8 cellular contexts compared by ENCODE assay signal in genomic region chr5:154858972-154859950, GRCh38. TPM values are rescaled to one million over a fixed set of nuclear protein-coding genes. Genes with fewer than 3 reads are reported as not detected.
DNase-seq lines count a peak whose midpoint lies in the region; ATAC-seq, FAIRE-seq and TF ChIP-seq lines count a peak whose summit lies in the region.

No MANE protein-coding gene starts in this region.

- TF ChIP-seq CTCF in esophagus muscularis mucosa (IDR thresholded peaks at IDR 0.05) (no peak), pancreas (IDR thresholded peaks at IDR 0.05) (no peak)

- TF ChIP-seq EP300 in esophagus muscularis mucosa (IDR thresholded peaks at IDR 0.05), result no peak

- peaks cover 35 to 56% (median 52%) of the 10 kb centered on the region in 4 donors for H3K4me1 ChIP-seq in esophagus muscularis mucosa
- H3K4me1 ChIP-seq in pancreas, result peaks cover 6 to 23% (median 15%) of the 10 kb centered on the region in 3 donors

- in situ Hi-C loops in Caki2 (cut with HindIII; ENCODE audit: low pct_unique_long_range_greater_than_20kb, low sequenced_read_pairs), result no loop called here

- peaks cover 8 to 12% (median 11%) of the 10 kb centered on the region in 4 donors for H3K36me3 ChIP-seq in esophagus muscularis mucosa
- no peaks in the 10 kb centered on the region for H3K36me3 ChIP-seq in pancreas

- peak overlapping the region; percentile 95 to 97 (median 96) for H3K27ac ChIP-seq in esophagus muscularis mucosa (replicated peaks in 1 of 4)
- H3K27ac ChIP-seq in pancreas, result peak overlapping the region; percentile 96 to 99 (median 98)

- under 1% methylated on average over 26 of the region's 26 CpGs for WGBS in esophagus muscularis mucosa
- 1% methylated on average over 26 of the region's 26 CpGs for WGBS in pancreas, 2 donors

- intact Hi-C loops in esophagus muscularis mucosa (cut with DNase I) (loop anchor here (5.0 kb wide), 1 partner anchor 102 kb away; the partner anchor contains the start of gene LARP1), pancreas (cut with DNase I) (no loop called here)

- H3K4me3 ChIP-seq in esophagus muscularis mucosa (peak overlapping the region; percentile 71 to 87 (median 76)), pancreas (peak overlapping the region; percentile 41 to 73 (median 64))

- FAIRE-seq in pancreas (lab: Jason Lieb, UNC), result no peak

- DNase-seq in Caki2 (ENCODE audit: low read depth), result peak; percentile 52
- DNase-seq in UCSD-AML1 (lab: John Stamatoyannopoulos, UW; ENCODE audit: unreplicated experiment), result peak; percentile 18
- DNase-seq in esophagus muscularis mucosa (ENCODE audit: extremely low spot score), result no peak
- DNase-seq in pancreas, result no peak
- no peak for DNase-seq in NCI-H524 (lab: John Stamatoyannopoulos, UW)
- DNase-seq in middle frontal gyrus (ENCODE audit: extremely low spot score, low spot score), result no peak
- DNase-seq in Ammon's horn (ENCODE audit: low spot score), result no peak

- H3K27me3 ChIP-seq in esophagus muscularis mucosa (no peaks in the 10 kb centered on the region), pancreas (no peaks in the 10 kb centered on the region)

- TF ChIP-seq POLR2A in esophagus muscularis mucosa (IDR thresholded peaks at IDR 0.05; ENCODE audit: low read depth), result no peak

- H3K9me3 ChIP-seq in esophagus muscularis mucosa, result no peaks in the 10 kb centered on the region
- H3K9me3 ChIP-seq in pancreas, result no peaks in the 10 kb centered on the region

- ATAC-seq in HG03060 (IDR thresholded peaks at IDR 0.05; ENCODE audit: low read depth, unreplicated experiment) (peak; percentile 18), pancreas (no peak)

RNA-seq across cellular contexts. Expression of gene CNOT8, which starts 0.8 kb away (rescaled TPM):
- 66.5 and 88.5 TPM in 2 replicates for total RNA-seq in Caki2 (2014; rRNA removed; shearing (Covaris generic); ENCODE audit: low replicate concordance)
- total RNA-seq in esophagus muscularis mucosa, result 10 to 100 TPM; 41.1 to 72.6 (median 62.2) TPM
- total RNA-seq in pancreas, result 10 to 100 TPM; 11.8 to 27.4 (median 14.9) TPM
- polyA plus RNA-seq in pancreas, result 10 to 100 TPM; 15.0 to 23.0 TPM

RNA-seq across cellular contexts. Expression of gene FAXDC2, which starts 8.9 kb away (rescaled TPM):
- 0.26 and 4.2 TPM in 2 replicates for total RNA-seq in Caki2 (2014; rRNA removed; shearing (Covaris generic); ENCODE audit: low replicate concordance)
- total RNA-seq in esophagus muscularis mucosa, result 10 to 100 TPM; 27.6 to 32.1 (median 29.5) TPM
- 10 to 100 TPM in 1 of 6 donors, 1 to 10 TPM in 5; 2.0 to 11.8 (median 4.7) TPM for total RNA-seq in pancreas
- 10 to 100 TPM in 1 of 2 donors, 1 to 10 TPM in 1; 3.6 to 10.3 TPM for polyA plus RNA-seq in pancreas

Comparison
In these comparisons a context has a peak if more than half of its experiments do, and no peak if none do; other contexts are left out.
1. DNase-seq: peak in Caki2 (single experiment) and UCSD-AML1 (single experiment); none in esophagus muscularis mucosa (single experiment), pancreas (0 of 6), NCI-H524 (0 of 2), middle frontal gyrus (single experiment) and Ammon's horn (single experiment).